Comparison of ENCODE assay signal across 11 cellular contexts in genomic region chr10:37736120-37736519, GRCh38.
"Had no signal": no experiment of that assay in that cellular context is flagged by ENCODE, and none has a peak within 500 bp of the region (broad histone marks: within the 10 kb centered on the region; RNA-seq: fewer than 3 reads in every experiment).

No MANE protein-coding gene starts in this region.

- H3K4me1 ChIP-seq: HAP-1 had no signal

- H3K4me1 Mint-ChIP-seq: GM23338, H9 had no signal

- FAIRE-seq: H1, H54 had no signal

- H3K27ac Mint-ChIP-seq: GM23338, H9, HFFc6 had no signal

- H3K4me3 ChIP-seq: GM23248, GM23338, HAP-1 had no signal

- H3K36me3 ChIP-seq: HAP-1 had no signal

- H3K9ac ChIP-seq: GM23248 had no signal

- DNase-seq: GM23248, GOT3, H7, H9, HCEC 1CT, HFFc6 had no signal

- H3K9me3 ChIP-seq: HAP-1 had no signal

- H2AFZ ChIP-seq: GM23248, GM23338 had no signal

- H3K27ac ChIP-seq: GM23248 had no signal

- H3K4me3 Mint-ChIP-seq: GM23338, H9, HFFc6 had no signal

- H3K4me2 ChIP-seq: GM23338 had no signal

- ATAC-seq: GM23338, HCT116 had no signal
